ENCODE assay signal across 13 cellular contexts in the genomic region with DNA sequence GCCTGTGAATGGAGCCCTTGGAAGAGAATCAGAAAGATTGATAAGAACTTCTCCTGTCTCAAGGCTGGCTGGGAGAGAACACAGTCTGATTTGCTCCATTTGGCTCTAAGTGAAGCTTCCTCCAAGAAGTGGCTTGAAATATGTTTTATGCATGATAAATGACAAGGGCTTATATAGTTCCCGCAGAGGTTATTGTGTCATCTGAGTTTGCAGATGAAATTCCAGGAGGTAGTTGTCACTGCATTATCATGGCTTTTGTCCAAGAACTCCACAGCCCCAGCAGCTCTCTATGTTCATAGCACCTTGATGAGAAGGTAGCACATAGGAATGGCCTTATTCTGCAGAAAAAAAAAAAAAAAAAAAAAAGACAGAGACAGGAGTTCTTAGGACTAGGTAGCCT.
DNase-seq lines count a peak whose midpoint lies in the region; ATAC-seq and TF ChIP-seq lines count a peak whose summit lies in the region.
"Had no signal": no experiment of that assay in that cellular context is flagged by ENCODE, and none has a peak within 500 bp of the region (broad histone marks: within the 10 kb centered on the region; RNA-seq: fewer than 3 reads in every experiment).

No MANE protein-coding gene starts in this region.

- peak overlapping the region; percentile 47 to 87 (median 52) for H3K27ac Mint-ChIP-seq in nephron
- no peak overlapping the region for H3K27ac Mint-ChIP-seq in activated T-cell treated with anti-CD3 and anti-CD28 coated beads, Interleukin-2, amount 50 U/mL, for 72 hours
- H3K27ac Mint-ChIP-seq: activated CD4-positive, alpha-beta memory T cell treated with anti-CD3 and anti-CD28 coated beads for 36 hours; CD8-positive, alpha-beta T cell had no signal

- no peaks in the 10 kb centered on the region for H3K27me3 Mint-ChIP-seq in nephron (ENCODE audit: low read depth)
- H3K27me3 Mint-ChIP-seq in activated T-cell treated with anti-CD3 and anti-CD28 coated beads, Interleukin-2, amount 50 U/mL, for 72 hours (ENCODE audit: low read depth), result peaks cover 18% of the 10 kb centered on the region

- H3K36me3 Mint-ChIP-seq in nephron (ENCODE audit: low read depth), result no peaks in the 10 kb centered on the region
- H3K36me3 Mint-ChIP-seq in activated T-cell treated with anti-CD3 and anti-CD28 coated beads, Interleukin-2, amount 50 U/mL, for 72 hours (ENCODE audit: insufficient read depth in 2 of 2), result no peaks in the 10 kb centered on the region
- H3K36me3 Mint-ChIP-seq: activated CD4-positive, alpha-beta memory T cell treated with anti-CD3 and anti-CD28 coated beads for 36 hours; CD8-positive, alpha-beta T cell had no signal

- H3K4me1 Mint-ChIP-seq in nephron, result peaks cover 61% of the 10 kb centered on the region
- H3K4me1 Mint-ChIP-seq in activated T-cell treated with anti-CD3 and anti-CD28 coated beads, Interleukin-2, amount 50 U/mL, for 72 hours (ENCODE audit: low read depth), result peaks cover 27% of the 10 kb centered on the region

- H3K4me3 Mint-ChIP-seq in nephron, result no peak overlapping the region
- no peak overlapping the region for H3K4me3 Mint-ChIP-seq in activated T-cell treated with anti-CD3 and anti-CD28 coated beads, Interleukin-2, amount 50 U/mL, for 72 hours
- H3K4me3 Mint-ChIP-seq: activated CD4-positive, alpha-beta memory T cell treated with anti-CD3 and anti-CD28 coated beads for 36 hours; CD8-positive, alpha-beta T cell had no signal

- peak; percentile 96 for DNase-seq in DMS79 treated with DMSO at 0.1 percent for 48 hours (lab: John Stamatoyannopoulos, UW)
- DNase-seq in NCI-H460 (ENCODE audit: extremely low read depth, low read depth), result peak; percentile 29
- DNase-seq in epithelial cell of esophagus (ENCODE audit: low read depth), result peak; percentile 93
- DNase-seq in amygdala (lab: John Stamatoyannopoulos, UW), result no peak
- no peak for DNase-seq in NCI-H446 (lab: John Stamatoyannopoulos, UW)
- DNase-seq in activated CD4-positive, alpha-beta T cell treated with anti-CD3 and anti-CD28 coated beads for 4 hours, result no peak
- DNase-seq in activated T-cell treated with anti-CD3 and anti-CD28 coated beads, Interleukin-2, amount 50 U/mL, for 72 hours, result no peak
- DNase-seq: activated CD4-positive, alpha-beta memory T cell treated with anti-CD3 and anti-CD28 coated beads for 36 hours; CD8-positive, alpha-beta T cell; left ventricle myocardium superior; NCI-H82; T-helper 1 cell had no signal

- H3K9me3 Mint-ChIP-seq in nephron, result no peaks in the 10 kb centered on the region
- no peaks in the 10 kb centered on the region for H3K9me3 Mint-ChIP-seq in activated T-cell treated with anti-CD3 and anti-CD28 coated beads, Interleukin-2, amount 50 U/mL, for 72 hours
- H3K9me3 Mint-ChIP-seq: activated CD4-positive, alpha-beta memory T cell treated with anti-CD3 and anti-CD28 coated beads for 36 hours; CD8-positive, alpha-beta T cell had no signal

- TF ChIP-seq CTCF in epithelial cell of esophagus (IDR thresholded peaks at IDR 0.05; ENCODE audit: insufficient read depth, low read depth, low read length, missing control alignments), result no peak
- no peak for TF ChIP-seq CTCF in nephron (IDR thresholded peaks at IDR 0.05; ENCODE audit: unreplicated experiment in 3 of 3)

- H3K4me3 ChIP-seq in epithelial cell of esophagus (ENCODE audit: low read length), result no peak overlapping the region

- ATAC-seq in activated T-cell treated with anti-CD3 and anti-CD28 coated beads, Interleukin-2, amount 50 U/mL, for 72 hours (replicated peaks in 1 of 2), result no peak
- ATAC-seq: CD8-positive, alpha-beta T cell had no signal

Comparison
In these comparisons a context has a peak if more than half of its experiments do, and no peak if none do; other contexts are left out.
1. DNase-seq: peak in DMS79 treated with DMSO at 0.1 percent for 48 hours (single experiment), NCI-H460 (single experiment) and epithelial cell of esophagus (single experiment); none in amygdala (0 of 56), NCI-H446 (0 of 2), activated CD4-positive, alpha-beta T cell treated with anti-CD3 and anti-CD28 coated beads for 4 hours (0 of 2) and activated T-cell treated with anti-CD3 and anti-CD28 coated beads, Interleukin-2, amount 50 U/mL, for 72 hours (0 of 2).